8 cellular contexts compared by ENCODE assay signal in the genomic region with DNA sequence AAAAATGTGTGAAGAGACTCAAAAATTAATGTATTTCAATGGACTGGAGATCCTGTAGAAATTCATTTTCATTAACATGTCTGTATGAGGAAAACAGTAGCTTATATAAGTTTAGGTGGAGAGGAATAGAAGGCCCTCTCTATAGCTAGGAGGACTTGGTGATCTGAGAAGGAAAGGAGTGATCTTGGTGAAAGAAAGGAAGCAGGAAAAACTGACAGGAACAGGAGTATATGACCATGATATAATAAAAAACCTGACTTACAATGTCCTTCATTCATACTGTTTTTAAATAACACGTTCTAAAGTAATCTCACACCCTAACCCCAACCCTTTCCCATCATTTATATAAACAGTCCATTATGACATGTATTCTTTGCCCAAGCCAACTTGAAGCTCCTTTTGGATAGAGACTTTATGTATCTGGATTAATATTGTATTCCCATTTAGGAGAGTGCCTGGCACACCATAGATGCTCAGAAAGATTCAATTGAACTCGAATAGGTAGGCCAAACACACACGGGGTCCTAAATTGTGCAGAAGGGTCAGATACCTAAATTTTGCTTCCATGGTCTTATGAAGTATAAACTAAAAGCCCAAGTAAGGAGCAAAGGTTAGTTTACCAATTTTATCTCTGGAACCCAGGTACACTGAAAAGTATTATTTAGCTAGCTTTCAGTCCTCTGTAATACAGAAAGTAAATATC.
A peak's percentile ranks its signal among the peaks of the same experiment; 100 is the strongest.
DNase-seq lines count a peak whose midpoint lies in the region; ATAC-seq and TF ChIP-seq lines count a peak whose summit lies in the region.

No MANE protein-coding gene starts in this region.

- peak overlapping the region; percentile 99 for H3K9ac ChIP-seq in Loucy (ENCODE audit: low read depth, low read length, poor library complexity, severe bottlenecking)
- peak overlapping the region; percentile 99 for H3K9ac ChIP-seq in neural cell (ENCODE audit: low read length)

- no peak for TF ChIP-seq CTCF in C4-2B (conservative IDR thresholded peaks at IDR 0.05)
- TF ChIP-seq CTCF in Loucy (conservative IDR thresholded peaks at IDR 0.05; ENCODE audit: low read length), result no peak
- TF ChIP-seq CTCF in coronary artery (IDR thresholded peaks at IDR 0.05), result no peak
- no peak for TF ChIP-seq CTCF in neural cell (IDR thresholded peaks at IDR 0.05; ENCODE audit: poor library complexity, severe bottlenecking)

- ATAC-seq in GM19397 (IDR thresholded peaks at IDR 0.05; ENCODE audit: unreplicated experiment), result no peak
- ATAC-seq in HG03432 (IDR thresholded peaks at IDR 0.05; ENCODE audit: unreplicated experiment), result no peak

- peaks cover 51% of the 10 kb centered on the region for H3K4me1 ChIP-seq in Loucy (ENCODE audit: insufficient read depth, low read length, poor library complexity, severe bottlenecking)

- DNase-seq in coronary artery (ENCODE audit: low spot score), result no peak
- DNase-seq in dedifferentiated amniotic fluid mesenchymal stem cell (ENCODE audit: extremely low spot score), result no peak
- no peak for DNase-seq in HuH-7.5 (ENCODE audit: low spot score)

- H3F3A ChIP-seq in Loucy (ENCODE audit: low read depth) (peaks cover 4% of the 10 kb centered on the region; the same call in 1 of the 2 replicates), neural cell (ENCODE audit: insufficient read depth, low read length, poor library complexity, severe bottlenecking) (peaks cover 8% of the 10 kb centered on the region)

- H2AFZ ChIP-seq in Loucy (ENCODE audit: low read length), result no peak overlapping the region
- no peak overlapping the region for H2AFZ ChIP-seq in neural cell (ENCODE audit: low read depth, low read length)

- H3K9me3 ChIP-seq in Loucy (ENCODE audit: insufficient read depth, low read depth, low read length) (no peaks in the 10 kb centered on the region), neural cell (ENCODE audit: low read length) (no peaks in the 10 kb centered on the region)

- H3K79me2 ChIP-seq in Loucy (ENCODE audit: insufficient read depth, low read length), result peaks cover 37% of the 10 kb centered on the region
- peaks cover 42% of the 10 kb centered on the region for H3K79me2 ChIP-seq in neural cell (replicated peaks; ENCODE audit: insufficient read depth, low read length)

- no peak for TF ChIP-seq EP300 in neural cell (conservative IDR thresholded peaks at IDR 0.05; ENCODE audit: poor library complexity, severe bottlenecking)

- peak overlapping the region; percentile 92 for H3K27ac ChIP-seq in C4-2B
- H3K27ac ChIP-seq in coronary artery, result peak overlapping the region; percentile 96 to 98
- H3K27ac ChIP-seq in neural cell (ENCODE audit: low read length), result peak overlapping the region; percentile 100

- H3K4me3 ChIP-seq in Loucy (ENCODE audit: low read length, poor library complexity, severe bottlenecking) (peak overlapping the region; percentile 82), coronary artery (peak overlapping the region; percentile 84), neural cell (ENCODE audit: low read length) (peak overlapping the region; percentile 82)

- H3K36me3 ChIP-seq in Loucy (ENCODE audit: insufficient read depth, low read length) (no peaks in the 10 kb centered on the region), neural cell (ENCODE audit: insufficient read depth, low read length) (no peaks in the 10 kb centered on the region)

- no peaks in the 10 kb centered on the region for H3K9me2 ChIP-seq in Loucy (replicated peaks; ENCODE audit: low read depth, low read length)
- no peaks in the 10 kb centered on the region for H3K9me2 ChIP-seq in neural cell (ENCODE audit: insufficient read depth, low read length)

- H3K27me3 ChIP-seq in Loucy (ENCODE audit: insufficient read depth, low read length, poor library complexity, severe bottlenecking) (no peaks in the 10 kb centered on the region), neural cell (ENCODE audit: insufficient read depth, low read depth, low read length) (no peaks in the 10 kb centered on the region)

- no peak for TF ChIP-seq RAD21 in neural cell (conservative IDR thresholded peaks at IDR 0.05)

- H4K20me1 ChIP-seq in Loucy (ENCODE audit: insufficient read depth, low read length, poor library complexity, severe bottlenecking), result no peaks in the 10 kb centered on the region
- H4K20me1 ChIP-seq in neural cell (ENCODE audit: insufficient read depth), result no peaks in the 10 kb centered on the region

- H3K4me2 ChIP-seq in Loucy (ENCODE audit: low read depth, low read length, poor library complexity, severe bottlenecking) (peak overlapping the region; percentile 92), neural cell (ENCODE audit: low read length) (peak overlapping the region; percentile 94)

TF ChIP-seq in neural cell, 6 proteins besides CTCF, POLR2A, EP300 and RAD21:
- TF ChIP-seq SMC3 (conservative IDR thresholded peaks at IDR 0.05; ENCODE audit: poor library complexity), result no peak
- TF ChIP-seq, protein P1, sequence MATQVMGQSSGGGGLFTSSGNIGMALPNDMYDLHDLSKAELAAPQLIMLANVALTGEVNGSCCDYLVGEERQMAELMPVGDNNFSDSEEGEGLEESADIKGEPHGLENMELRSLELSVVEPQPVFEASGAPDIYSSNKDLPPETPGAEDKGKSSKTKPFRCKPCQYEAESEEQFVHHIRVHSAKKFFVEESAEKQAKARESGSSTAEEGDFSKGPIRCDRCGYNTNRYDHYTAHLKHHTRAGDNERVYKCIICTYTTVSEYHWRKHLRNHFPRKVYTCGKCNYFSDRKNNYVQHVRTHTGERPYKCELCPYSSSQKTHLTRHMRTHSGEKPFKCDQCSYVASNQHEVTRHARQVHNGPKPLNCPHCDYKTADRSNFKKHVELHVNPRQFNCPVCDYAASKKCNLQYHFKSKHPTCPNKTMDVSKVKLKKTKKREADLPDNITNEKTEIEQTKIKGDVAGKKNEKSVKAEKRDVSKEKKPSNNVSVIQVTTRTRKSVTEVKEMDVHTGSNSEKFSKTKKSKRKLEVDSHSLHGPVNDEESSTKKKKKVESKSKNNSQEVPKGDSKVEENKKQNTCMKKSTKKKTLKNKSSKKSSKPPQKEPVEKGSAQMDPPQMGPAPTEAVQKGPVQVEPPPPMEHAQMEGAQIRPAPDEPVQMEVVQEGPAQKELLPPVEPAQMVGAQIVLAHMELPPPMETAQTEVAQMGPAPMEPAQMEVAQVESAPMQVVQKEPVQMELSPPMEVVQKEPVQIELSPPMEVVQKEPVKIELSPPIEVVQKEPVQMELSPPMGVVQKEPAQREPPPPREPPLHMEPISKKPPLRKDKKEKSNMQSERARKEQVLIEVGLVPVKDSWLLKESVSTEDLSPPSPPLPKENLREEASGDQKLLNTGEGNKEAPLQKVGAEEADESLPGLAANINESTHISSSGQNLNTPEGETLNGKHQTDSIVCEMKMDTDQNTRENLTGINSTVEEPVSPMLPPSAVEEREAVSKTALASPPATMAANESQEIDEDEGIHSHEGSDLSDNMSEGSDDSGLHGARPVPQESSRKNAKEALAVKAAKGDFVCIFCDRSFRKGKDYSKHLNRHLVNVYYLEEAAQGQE (IDR thresholded peaks at IDR 0.05; ENCODE audit: borderline replicate concordance), result no peak
- no peak for TF ChIP-seq POLR2AphosphoS5 (IDR thresholded peaks at IDR 0.05)
- no peak for TF ChIP-seq MXI1 (conservative IDR thresholded peaks at IDR 0.05; ENCODE audit: poor library complexity, severe bottlenecking)
- no peak for TF ChIP-seq EZH2 (IDR thresholded peaks at IDR 0.05; ENCODE audit: borderline replicate concordance, insufficient read depth, low read length, poor library complexity, severe bottlenecking)
- no peak for TF ChIP-seq TAF1 (IDR thresholded peaks at IDR 0.05; ENCODE audit: low read depth)
